Comparison of ENCODE assay signal across 28 cellular contexts in genomic region chr6:167643716-167644115, GRCh38.
"Had no signal": no experiment of that assay in that cellular context is flagged by ENCODE, and none has a peak within 500 bp of the region (broad histone marks: within the 10 kb centered on the region; RNA-seq: fewer than 3 reads in every experiment).

No MANE protein-coding gene starts in this region.

- H3K27me3 ChIP-seq: foreskin keratinocyte, heart left ventricle, hepatocyte, left lung, ovary, transverse colon, upper lobe of right lung, uterus had no signal

- H2AFZ ChIP-seq: hepatocyte had no signal

- H3K27ac Mint-ChIP-seq: mesothelial cell of epicardium; naive B cell; stimulated activated naive CD8-positive, alpha-beta T cell treated with anti-CD3 and anti-CD28 coated beads, Interleukin-15, amount 100 ng/mL, for 72 hours had no signal

- H3K4me3 Mint-ChIP-seq: central memory CD8-positive, alpha-beta T cell; mesothelial cell of epicardium; stimulated activated naive CD8-positive, alpha-beta T cell treated with anti-CD3 and anti-CD28 coated beads, Interleukin-15, amount 100 ng/mL, for 72 hours had no signal

- H3K36me3 ChIP-seq: esophagus muscularis mucosa, gastroesophageal sphincter, heart left ventricle, left lung, ovary, suprapubic skin, transverse colon, upper lobe of right lung, uterus had no signal

- H3K4me1 Mint-ChIP-seq: central memory CD8-positive, alpha-beta T cell; stimulated activated naive CD8-positive, alpha-beta T cell treated with anti-CD3 and anti-CD28 coated beads, Interleukin-15, amount 100 ng/mL, for 72 hours had no signal

- ATAC-seq: foreskin keratinocyte; gastroesophageal sphincter; left lung; mucosa of descending colon; psoas muscle; stimulated activated naive CD8-positive, alpha-beta T cell treated with anti-CD3 and anti-CD28 coated beads, Interleukin-15, amount 100 ng/mL, for 72 hours had no signal

- DNase-seq: dermis blood vessel endothelial cell; effector memory CD4-positive, alpha-beta T cell; foreskin keratinocyte; heart left ventricle; left lung; mesenchymal stem cell; mucosa of descending colon; naive B cell; occipital lobe; ovary; psoas muscle; small intestine; stimulated activated CD4-positive, alpha-beta T cell treated with anti-CD3 and anti-CD28 coated beads, Interleukin-12 subunit alpha, Interleukin-12 subunit beta, amount 100 ng/mL, for 4 hours; stimulated activated CD4-positive, alpha-beta T cell treated with anti-CD3 and anti-CD28 coated beads, Interleukin-1b, Interleukin-23, amount 100 ng/mL, for 48 hours; stimulated activated CD4-positive, alpha-beta T cell treated with anti-CD3 and anti-CD28 coated beads, Interleukin-4, amount 100 ng/mL, for 1 hour; stimulated activated CD8-positive, alpha-beta memory T cell treated with anti-CD3 and anti-CD28 coated beads, Interleukin-4, amount 100 ng/mL, for 48 hours; stimulated activated naive CD4-positive, alpha-beta T cell; stimulated activated naive CD8-positive, alpha-beta T cell treated with anti-CD3 and anti-CD28 coated beads, Interleukin-15, amount 100 ng/mL, for 72 hours; transverse colon; upper lobe of right lung; uterus had no signal

- H3K4me2 ChIP-seq: hepatocyte had no signal

- H3K36me3 Mint-ChIP-seq: mesothelial cell of epicardium had no signal

- H3K9me3 ChIP-seq: esophagus muscularis mucosa, gastroesophageal sphincter, heart left ventricle, left lung, mucosa of descending colon, ovary, psoas muscle, suprapubic skin, transverse colon, upper lobe of right lung, uterus had no signal

- H3K4me3 ChIP-seq: coronary artery, esophagus muscularis mucosa, gastroesophageal sphincter, hepatocyte, left lung, mucosa of descending colon, ovary, psoas muscle, suprapubic skin, transverse colon, upper lobe of right lung, uterus had no signal

- H3K27ac ChIP-seq: coronary artery, esophagus muscularis mucosa, foreskin keratinocyte, gastroesophageal sphincter, heart left ventricle, hepatocyte, left lung, ovary, psoas muscle, suprapubic skin, transverse colon, upper lobe of right lung, uterus had no signal

- H3K4me1 ChIP-seq: foreskin keratinocyte, psoas muscle, suprapubic skin, transverse colon, upper lobe of right lung, uterus had no signal
